12 cellular contexts compared by ENCODE assay signal in genomic region chr3:127172670-127173515, GRCh38. TPM values are rescaled to one million over a fixed set of nuclear protein-coding genes. Genes with fewer than 3 reads are reported as not detected.
DNase-seq lines count a peak whose midpoint lies in the region.
"Had no signal": no experiment of that assay in that cellular context is flagged by ENCODE, and none has a peak within 500 bp of the region (broad histone marks: within the 10 kb centered on the region; RNA-seq: fewer than 3 reads in every experiment).

No MANE protein-coding gene starts in this region.

- no peaks in the 10 kb centered on the region for H3K9me3 ChIP-seq in skeletal muscle satellite cell (replicated peaks; ENCODE audit: low read length)

- H3K27me3 ChIP-seq in skeletal muscle satellite cell (ENCODE audit: control insufficient read depth, insufficient read depth, low read length) = peaks cover 34% of the 10 kb centered on the region

- peaks cover 10% of the 10 kb centered on the region for H3K4me1 ChIP-seq in skeletal muscle satellite cell (ENCODE audit: control insufficient read depth, insufficient read depth, low read length)

- no peak overlapping the region for H3K4me3 ChIP-seq in skeletal muscle satellite cell (ENCODE audit: low read length)

- peak; percentile 22 for DNase-seq in NCI-H146 (lab: John Stamatoyannopoulos, UW)
- no peak for DNase-seq in NCI-H146 treated with DMSO at 0.1 percent for 48 hours (lab: John Stamatoyannopoulos, UW; ENCODE audit: unreplicated experiment)
- DNase-seq in NCI-H446 treated with DMSO at 0.1 percent for 48 hours (lab: John Stamatoyannopoulos, UW) = peak; percentile 79
- DNase-seq in fibroblast of gingiva (ENCODE audit: low read depth) = peak; percentile 35
- no peak for DNase-seq in activated CD4-positive, CD25-positive, alpha-beta regulatory T cell (lab: John Stamatoyannopoulos, UW)
- DNase-seq in germinal center (ENCODE audit: low spot score) = no peak
- no peak for DNase-seq in NCI-H2107 (lab: John Stamatoyannopoulos, UW)
- DNase-seq: activated naive CD8-positive, alpha-beta T cell treated with anti-CD3 and anti-CD28 coated beads, Interleukin-2, amount 10 ng/mL, durations not matched to agents 7 days and 5 days; stimulated activated naive B cell treated with anti-CD40 and anti-IgM and Interleukin-4, amounts not matched to agents 10 μg/mL and 1 μg/mL and 100 μg/mL, for 72 hours had no signal

- H3K9ac ChIP-seq in skeletal muscle satellite cell (ENCODE audit: low read depth, low read length) = no peak overlapping the region

- H3K4me2 ChIP-seq in skeletal muscle satellite cell (ENCODE audit: low read length) = peak overlapping the region; percentile 72

- H3K36me3 ChIP-seq in skeletal muscle satellite cell (ENCODE audit: insufficient read depth, low read length) = no peaks in the 10 kb centered on the region

RNA-seq across cellular contexts. Expression of gene PRR23E, which starts 20.0 kb away (rescaled TPM):
- not detected in 2 replicates for total RNA-seq in skeletal muscle satellite cell (2012; rRNA removed)
- total RNA-seq: activated naive CD8-positive, alpha-beta T cell treated with anti-CD3 and anti-CD28 coated beads, Interleukin-2, amount 10 ng/mL, durations not matched to agents 7 days and 5 days; mononuclear cell; SK-MEL-5 had no signal

Comparison
In these comparisons a context has a peak if more than half of its experiments do, and no peak if none do; other contexts are left out.
1. DNase-seq: peak in NCI-H146 (single experiment), NCI-H446 treated with DMSO at 0.1 percent for 48 hours (single experiment) and fibroblast of gingiva (single experiment); none in NCI-H146 treated with DMSO at 0.1 percent for 48 hours (single experiment), activated CD4-positive, CD25-positive, alpha-beta regulatory T cell (0 of 4), germinal center (single experiment) and NCI-H2107 (single experiment).